ENCODE assay signal across 1 cellular context in the genomic region with DNA sequence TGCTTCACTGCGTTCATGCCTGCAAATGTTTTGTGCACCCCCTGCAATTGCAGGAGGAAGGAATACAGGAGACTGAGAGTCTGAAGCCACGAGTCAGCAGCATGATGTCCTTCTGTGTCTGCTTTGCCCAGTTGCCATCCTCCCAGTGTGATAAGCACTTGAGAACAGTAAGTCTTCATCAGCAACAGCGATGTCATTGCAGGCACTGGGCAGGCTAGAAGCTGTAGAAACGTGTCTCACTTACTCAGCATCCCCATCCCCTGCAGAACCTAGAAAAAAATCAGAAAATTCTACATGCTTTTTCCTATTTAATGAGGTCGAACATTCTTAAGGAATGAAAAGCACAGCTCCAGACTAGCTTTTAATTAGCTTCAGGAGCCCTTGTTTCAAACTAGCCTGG.
TF ChIP-seq lines count a peak whose summit lies in the region.

No MANE protein-coding gene starts in this region.

TF ChIP-seq in IMR-90, 13 proteins besides CTCF, POLR2A, EP300 and RAD21:
- TF ChIP-seq RFX5 (IDR thresholded peaks at IDR 0.05; ENCODE audit: low read depth, low read length) = no peak
- peak; percentile 52; the same call in 1 of the 2 replicates for TF ChIP-seq MAFK (IDR thresholded peaks at IDR 0.05; ENCODE audit: low read depth, low read length)
TF ChIP-seq in IMR-90: peak in this region for 1.
